14 cellular contexts compared by ENCODE assay signal in the genomic region with DNA sequence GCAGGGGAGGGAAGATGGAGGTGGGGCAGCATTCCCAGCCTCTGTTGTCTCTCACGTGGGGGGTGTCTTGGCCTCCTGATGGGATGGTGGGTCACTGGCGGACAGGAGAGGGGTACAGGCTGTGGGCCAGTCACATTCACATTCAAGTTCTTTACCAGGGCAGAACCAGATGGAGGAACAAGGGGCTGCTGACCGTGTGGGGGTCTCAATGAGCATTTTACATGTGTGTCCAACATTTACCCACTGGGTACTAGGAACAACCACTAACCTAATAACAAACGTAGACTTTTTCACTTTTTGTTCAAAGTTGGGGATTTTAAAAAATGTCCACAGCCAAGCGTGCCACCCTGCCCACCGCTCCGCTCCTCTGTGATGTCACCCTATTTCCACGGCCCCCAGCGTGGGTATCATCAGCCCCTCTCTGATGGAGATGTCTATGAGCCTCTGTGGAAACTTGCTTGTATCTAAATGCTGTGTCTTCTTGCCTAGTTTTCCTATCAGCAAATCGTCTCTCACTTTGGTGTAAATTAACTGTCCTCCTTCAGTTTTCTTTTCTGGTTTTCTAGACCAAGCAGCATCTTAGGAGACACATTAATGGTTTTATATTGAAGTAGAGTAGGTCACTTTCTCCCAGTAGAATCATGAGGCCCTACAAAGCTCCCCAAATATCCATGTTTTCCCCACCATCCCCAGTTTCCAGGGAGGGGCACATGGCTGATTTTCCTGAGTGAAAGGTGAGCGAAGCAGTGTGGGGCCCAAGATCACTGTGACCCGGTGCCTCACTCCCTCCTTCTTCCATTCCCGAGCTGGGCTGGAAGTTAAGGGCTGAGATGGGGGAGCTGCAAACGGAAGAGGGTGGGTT.
"Had no signal": no experiment of that assay in that cellular context is flagged by ENCODE, and none has a peak within 500 bp of the region (broad histone marks: within the 10 kb centered on the region; RNA-seq: fewer than 3 reads in every experiment).

No MANE protein-coding gene starts in this region.

- ATAC-seq: activated naive CD4-positive, alpha-beta T cell treated with anti-CD3 and anti-CD28 coated beads, Interleukin-2, amount 50 U/mL, for 72 hours; foreskin keratinocyte; pancreas; stimulated activated memory B cell treated with anti-CD40 and anti-IgM and Interleukin-4, amounts not matched to agents 10 μg/mL and 1 μg/mL and 100 μg/mL, for 72 hours had no signal

- H3K4me3 ChIP-seq: pancreas, thyroid gland had no signal

- H3K4me1 ChIP-seq: foreskin keratinocyte, pancreas, thyroid gland had no signal

- DNase-seq: activated B cell treated with CpG ODN at 0.5 μM for 24 hours; activated CD4-positive, alpha-beta T cell treated with anti-CD3 and anti-CD28 coated beads, Interleukin-2, amount 10 ng/mL, durations not matched to agents 7 days and 5 days; activated effector memory CD4-positive, alpha-beta T cell treated with Interleukin-2 at 50 U/mL for 16 hours; caudate nucleus; cortex of kidney; effector CD8-positive, alpha-beta T cell; foreskin keratinocyte; glutamatergic neuron; mammary epithelial cell; SW 1271; thyroid gland had no signal

- H3K36me3 ChIP-seq: pancreas, thyroid gland had no signal

- H3K27me3 ChIP-seq: foreskin keratinocyte, pancreas, thyroid gland had no signal

- H3K9me3 ChIP-seq: pancreas, thyroid gland had no signal

- H3K27ac ChIP-seq: foreskin keratinocyte, pancreas, thyroid gland had no signal
